Comparison of ENCODE assay signal across 7 cellular contexts in the genomic region with DNA sequence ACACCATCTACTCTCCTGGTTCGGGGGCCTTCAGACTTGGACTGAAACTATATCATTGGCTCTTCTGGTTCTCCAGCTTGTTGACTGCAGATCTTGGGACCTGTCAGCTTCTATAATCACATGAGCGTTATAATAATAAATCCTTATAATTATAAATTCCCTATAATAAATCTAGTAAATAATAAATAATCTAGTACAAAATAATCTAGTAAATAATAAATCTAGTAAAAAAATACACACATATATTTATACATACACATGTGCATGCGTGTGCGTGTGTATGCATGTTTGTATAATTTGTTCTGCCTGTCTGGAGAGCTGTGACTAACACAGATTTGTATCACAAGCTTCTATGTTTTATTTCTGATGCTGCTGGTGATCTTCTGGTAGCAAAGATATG. TPM values are rescaled to one million over a fixed set of nuclear protein-coding genes. Genes with fewer than 3 reads are reported as not detected.
"Had no signal": no experiment of that assay in that cellular context is flagged by ENCODE, and none has a peak within 500 bp of the region (broad histone marks: within the 10 kb centered on the region; RNA-seq: fewer than 3 reads in every experiment).

No MANE protein-coding gene starts in this region.

- H3K27ac Mint-ChIP-seq: IgD-negative memory B cell had no signal

- H3K27me3 Mint-ChIP-seq: IgD-negative memory B cell had no signal

- H3K4me3 Mint-ChIP-seq: IgD-negative memory B cell had no signal

- H3K36me3 Mint-ChIP-seq: IgD-negative memory B cell had no signal

- H3K4me1 Mint-ChIP-seq: IgD-negative memory B cell had no signal

- ATAC-seq: HepG2, K562 had no signal

- DNase-seq: IMR-90, KBM-7, KG1 had no signal

RNA-seq across cellular contexts. Expression of gene KATNAL2, which starts 40.8 kb away (rescaled TPM):
- total RNA-seq: HepG2, HT1080 had no signal
